ENCODE assay signal across 24 cellular contexts in genomic region chr20:6095409-6095808, GRCh38. TPM values are rescaled to one million over a fixed set of nuclear protein-coding genes. Genes with fewer than 3 reads are reported as not detected.
DNase-seq lines count a peak whose midpoint lies in the region; ATAC-seq, FAIRE-seq and TF ChIP-seq lines count a peak whose summit lies in the region.
"Had no signal": no experiment of that assay in that cellular context is flagged by ENCODE, and none has a peak within 500 bp of the region (broad histone marks: within the 10 kb centered on the region; RNA-seq: fewer than 3 reads in every experiment).

No MANE protein-coding gene starts in this region.

- H3K4me1 ChIP-seq in kidney (ENCODE audit: control insufficient read depth in 1 of 2, insufficient read depth in 1 of 2, low read depth in 1 of 2, low read length in 2 of 2) (peaks cover 0 to 13% of the 10 kb centered on the region in 2 donors), right lobe of liver (no peaks in the 10 kb centered on the region), small intestine (ENCODE audit: control insufficient read depth in 2 of 2, insufficient read depth in 1 of 2, low read depth in 1 of 2, low read length in 1 of 2) (peaks cover 0 to 2% of the 10 kb centered on the region in 2 donors), tibial nerve (no peaks in the 10 kb centered on the region)

- TF ChIP-seq POLR2A in right lobe of liver (IDR thresholded peaks at IDR 0.05) (no peak), tibial nerve (IDR thresholded peaks at IDR 0.05) (no peak)

- no peak overlapping the region for H3K9ac ChIP-seq in kidney (ENCODE audit: low read length in 2 of 2)

- H3K4me3 ChIP-seq in kidney (ENCODE audit: low read length in 2 of 2) (no peak overlapping the region), right lobe of liver (no peak overlapping the region), small intestine (ENCODE audit: low read depth in 1 of 2, low read length in 2 of 2) (no peak overlapping the region), tibial nerve (no peak overlapping the region)

- no peak overlapping the region for H3K27ac ChIP-seq in kidney (ENCODE audit: low read depth in 2 of 2, low read length in 2 of 2)
- H3K27ac ChIP-seq in right lobe of liver, result no peak overlapping the region
- H3K27ac ChIP-seq in small intestine (ENCODE audit: low read depth in 1 of 2, low read length in 1 of 2), result peak overlapping the region; percentile 20 to 42
- H3K27ac ChIP-seq in tibial nerve, result no peak overlapping the region
- H3K27ac ChIP-seq: 22Rv1, HL-60 had no signal

- TF ChIP-seq EP300 in tibial nerve (IDR thresholded peaks at IDR 0.05), result no peak

- TF ChIP-seq CTCF in kidney (IDR thresholded peaks at IDR 0.05; ENCODE audit: borderline replicate concordance, extremely low read depth, insufficient read depth) (no peak), right lobe of liver (IDR thresholded peaks at IDR 0.05) (no peak), tibial nerve (IDR thresholded peaks at IDR 0.05) (no peak)

- H3K9me3 Mint-ChIP-seq in activated CD4-positive, alpha-beta T cell treated with anti-CD3 and anti-CD28 coated beads for 36 hours (ENCODE audit: low read depth), result no peaks in the 10 kb centered on the region
- no peaks in the 10 kb centered on the region for H3K9me3 Mint-ChIP-seq in activated naive CD4-positive, alpha-beta T cell treated with anti-CD3 and anti-CD28 coated beads for 36 hours
- H3K9me3 Mint-ChIP-seq: CD14-positive monocyte; CD8-positive, alpha-beta T cell; HFFc6 had no signal

- 55% methylated on average over 5 of the region's 5 CpGs for WGBS in right lobe of liver (ENCODE audit: insufficient coverage, low coverage, low lambda C conversion rate, missing lambda C conversion rate)
- 19 to 62% (median 38%) methylated on average over 5 of the region's 5 CpGs for WGBS in small intestine, 3 donors
- WGBS in tibial nerve, 2 donors, result 57 to 62% methylated on average over 5 of the region's 5 CpGs

- POLR2A ChIA-PET in activated CD4-positive, alpha-beta T cell treated with anti-CD3 and anti-CD28 coated beads for 36 hours (lab: Charles Lee), result no interaction called here

- ATAC-seq in right lobe of liver, result peak; percentile 65 to 80 (median 68)
- ATAC-seq in activated CD4-positive, alpha-beta T cell treated with anti-CD3 and anti-CD28 coated beads for 36 hours, result no peak
- ATAC-seq: CD8-positive, alpha-beta T cell had no signal

- H3K9me3 ChIP-seq in kidney (ENCODE audit: control insufficient read depth in 1 of 2, low read length in 2 of 2) (no peaks in the 10 kb centered on the region), right lobe of liver (no peaks in the 10 kb centered on the region), small intestine (ENCODE audit: control insufficient read depth, low read depth) (no peaks in the 10 kb centered on the region), tibial nerve (no peaks in the 10 kb centered on the region)

- intact Hi-C loops in kidney (cut with DNase I) (no loop called here), right lobe of liver (cut with DNase I) (no loop called here)
- intact Hi-C loops in activated CD4-positive, alpha-beta T cell treated with anti-CD3 and anti-CD28 coated beads for 36 hours (cut with DNase I, micrococcal nuclease), result no loop called here
- intact Hi-C loops in activated naive CD4-positive, alpha-beta T cell treated with anti-CD3 and anti-CD28 coated beads for 36 hours (cut with micrococcal nuclease), result no loop called here

- H3K27me3 ChIP-seq in right lobe of liver (no peaks in the 10 kb centered on the region), small intestine (ENCODE audit: control insufficient read depth in 2 of 2, insufficient read depth in 2 of 2, low read length in 2 of 2) (no peaks in the 10 kb centered on the region), tibial nerve (no peaks in the 10 kb centered on the region)

- H3K4me1 Mint-ChIP-seq in activated CD4-positive, alpha-beta T cell treated with anti-CD3 and anti-CD28 coated beads for 36 hours, result no peaks in the 10 kb centered on the region
- H3K4me1 Mint-ChIP-seq in activated naive CD4-positive, alpha-beta T cell treated with anti-CD3 and anti-CD28 coated beads for 36 hours (ENCODE audit: low read depth), result no peaks in the 10 kb centered on the region

- CTCF ChIA-PET in activated CD4-positive, alpha-beta T cell treated with anti-CD3 and anti-CD28 coated beads for 36 hours (lab: Charles Lee), result no interaction called here
- CTCF ChIA-PET in activated naive CD4-positive, alpha-beta T cell treated with anti-CD3 and anti-CD28 coated beads for 36 hours (lab: Charles Lee), result no interaction called here

- DNase-seq in HT-29 (ENCODE audit: low spot score) (peak; percentile 19), kidney (no peak), right lobe of liver (no peak), small intestine (peak; percentile 62), tibial nerve (ENCODE audit: low spot score in 2 of 2) (no peak)
- no peak for DNase-seq in activated CD4-positive, alpha-beta T cell treated with anti-CD3 and anti-CD28 coated beads for 36 hours
- DNase-seq in activated naive CD4-positive, alpha-beta T cell treated with anti-CD3 and anti-CD28 coated beads for 36 hours, result no peak
- DNase-seq: CD8-positive, alpha-beta T cell; COR-L47; DMS153; DMS79 treated with DMSO at 0.1 percent for 48 hours; EL; HCEC 1CT; HFFc6; IMR-90 had no signal

- FAIRE-seq in kidney (lab: Jason Lieb, UNC) (peak; percentile 80), small intestine (lab: Jason Lieb, UNC) (no peak)
- FAIRE-seq: D721Med, G401.6, GM12891, GM19239 had no signal

- no peak overlapping the region for H3K27ac Mint-ChIP-seq in activated CD4-positive, alpha-beta T cell treated with anti-CD3 and anti-CD28 coated beads for 36 hours
- no peak overlapping the region for H3K27ac Mint-ChIP-seq in activated naive CD4-positive, alpha-beta T cell treated with anti-CD3 and anti-CD28 coated beads for 36 hours
- H3K27ac Mint-ChIP-seq: CD14-positive monocyte; CD8-positive, alpha-beta T cell; HFFc6 had no signal

- H3K4me3 Mint-ChIP-seq in activated CD4-positive, alpha-beta T cell treated with anti-CD3 and anti-CD28 coated beads for 36 hours, result no peak overlapping the region
- H3K4me3 Mint-ChIP-seq in activated naive CD4-positive, alpha-beta T cell treated with anti-CD3 and anti-CD28 coated beads for 36 hours, result no peak overlapping the region
- H3K4me3 Mint-ChIP-seq: CD14-positive monocyte; CD8-positive, alpha-beta T cell; HFFc6 had no signal

- H3K36me3 Mint-ChIP-seq in activated CD4-positive, alpha-beta T cell treated with anti-CD3 and anti-CD28 coated beads for 36 hours (ENCODE audit: low read depth), result no peaks in the 10 kb centered on the region
- no peaks in the 10 kb centered on the region for H3K36me3 Mint-ChIP-seq in activated naive CD4-positive, alpha-beta T cell treated with anti-CD3 and anti-CD28 coated beads for 36 hours (ENCODE audit: low read depth)
- H3K36me3 Mint-ChIP-seq: CD14-positive monocyte; CD8-positive, alpha-beta T cell had no signal

- peaks cover 5% of the 10 kb centered on the region for H3K27me3 Mint-ChIP-seq in activated CD4-positive, alpha-beta T cell treated with anti-CD3 and anti-CD28 coated beads for 36 hours
- H3K27me3 Mint-ChIP-seq in activated naive CD4-positive, alpha-beta T cell treated with anti-CD3 and anti-CD28 coated beads for 36 hours (ENCODE audit: low read depth), result peaks cover 15% of the 10 kb centered on the region

- H3K36me3 ChIP-seq in kidney (ENCODE audit: control insufficient read depth in 1 of 2, insufficient read depth in 2 of 2, low read length in 2 of 2) (no peaks in the 10 kb centered on the region), right lobe of liver (no peaks in the 10 kb centered on the region), small intestine (ENCODE audit: control insufficient read depth in 2 of 2, insufficient read depth in 2 of 2, low read length in 2 of 2) (no peaks in the 10 kb centered on the region), tibial nerve (no peaks in the 10 kb centered on the region)

RNA-seq across cellular contexts. Expression of gene FERMT1, which starts 27.4 kb away (rescaled TPM):
- total RNA-seq in HT-29 (2014; rRNA removed; shearing (Covaris generic)), result 69.1 and 72.0 TPM in 2 replicates
- 0.57 TPM for total RNA-seq in kidney
- 2.2 TPM for polyA plus RNA-seq in kidney (ENCODE audit: insufficient read depth, low read depth, low replicate concordance)
- total RNA-seq in right lobe of liver, result 1 to 10 TPM in 2 of 6 experiments, under 1 TPM in 4; 0.15 to 2.0 (median 0.55) TPM
- polyA plus RNA-seq in small intestine, result 10 to 100 TPM in 1 of 3 donors, 1 to 10 TPM in 2; 3.2 to 25.2 (median 7.4) TPM
- under 1 TPM; 0.27 to 0.30 TPM for total RNA-seq in activated CD4-positive, alpha-beta T cell treated with anti-CD3 and anti-CD28 coated beads for 36 hours
- 1 to 10 TPM in 2 of 4 donors, under 1 TPM in 2; 0.78 to 3.5 (median 1.2) TPM for total RNA-seq in tibial nerve
- total RNA-seq in activated naive CD4-positive, alpha-beta T cell treated with anti-CD3 and anti-CD28 coated beads for 36 hours, result under 1 TPM; 0.12 to 0.14 TPM
- total RNA-seq: CD8-positive, alpha-beta T cell had no signal
- polyA plus RNA-seq: CD14-positive monocyte had no signal

RNA-seq across cellular contexts. Expression of gene LRRN4, which starts 41.5 kb away (rescaled TPM):
- total RNA-seq in HT-29 (2014; rRNA removed; shearing (Covaris generic)), result 1.3 and 1.7 TPM in 2 replicates
- total RNA-seq in kidney (89.3 TPM), right lobe of liver (under 1 TPM in 4 of 6 experiments, not detected in 2; 0.10 to 0.31 (median 0.18) TPM), tibial nerve (not detected)
- polyA plus RNA-seq in kidney (ENCODE audit: insufficient read depth, low read depth, low replicate concordance) (1.6 TPM), small intestine (under 1 TPM in 1 of 3 donors, not detected in 2; 0.06 TPM)
- under 1 TPM in 1 of 2 experiments, not detected in 1; 0.09 TPM for total RNA-seq in activated CD4-positive, alpha-beta T cell treated with anti-CD3 and anti-CD28 coated beads for 36 hours
- total RNA-seq in activated naive CD4-positive, alpha-beta T cell treated with anti-CD3 and anti-CD28 coated beads for 36 hours, result not detected
- total RNA-seq: A673; CD8-positive, alpha-beta T cell; H4 had no signal
- polyA plus RNA-seq: CD14-positive monocyte had no signal

Comparison
In these comparisons a context has a peak if more than half of its experiments do, and no peak if none do; other contexts are left out.
1. DNase-seq: peak in HT-29 (single experiment) and small intestine (single experiment); none in kidney (single experiment), right lobe of liver (0 of 3), activated CD4-positive, alpha-beta T cell treated with anti-CD3 and anti-CD28 coated beads for 36 hours (single experiment), tibial nerve (0 of 2) and activated naive CD4-positive, alpha-beta T cell treated with anti-CD3 and anti-CD28 coated beads for 36 hours (single experiment).
2. H3K27ac ChIP-seq: peak in small intestine (2 of 2); none in kidney (0 of 2), right lobe of liver (0 of 3) and tibial nerve (0 of 4).
3. RNA of gene FERMT1, which starts 27.4 kb away (total RNA-seq): 69.1 to 72.0 TPM in HT-29; 0.78 to 3.5 TPM in tibial nerve, 0.15 to 2.0 TPM in right lobe of liver, 0.57 TPM in kidney (single experiment), 0.27 to 0.30 TPM in activated CD4-positive, alpha-beta T cell treated with anti-CD3 and anti-CD28 coated beads for 36 hours and 0.12 to 0.14 TPM in activated naive CD4-positive, alpha-beta T cell treated with anti-CD3 and anti-CD28 coated beads for 36 hours; every median in the first group is over 10 times any median in the second.
4. RNA of gene LRRN4, which starts 41.5 kb away (total RNA-seq): 89.3 TPM in kidney (single experiment); 1.3 to 1.7 TPM in HT-29, 0.10 to 0.31 TPM in right lobe of liver, 0.09 TPM in activated CD4-positive, alpha-beta T cell treated with anti-CD3 and anti-CD28 coated beads for 36 hours, not detected in activated naive CD4-positive, alpha-beta T cell treated with anti-CD3 and anti-CD28 coated beads for 36 hours and not detected in tibial nerve; every median in the first group is over 10 times any median in the second.